2 cellular contexts compared by ENCODE assay signal in the genomic region with DNA sequence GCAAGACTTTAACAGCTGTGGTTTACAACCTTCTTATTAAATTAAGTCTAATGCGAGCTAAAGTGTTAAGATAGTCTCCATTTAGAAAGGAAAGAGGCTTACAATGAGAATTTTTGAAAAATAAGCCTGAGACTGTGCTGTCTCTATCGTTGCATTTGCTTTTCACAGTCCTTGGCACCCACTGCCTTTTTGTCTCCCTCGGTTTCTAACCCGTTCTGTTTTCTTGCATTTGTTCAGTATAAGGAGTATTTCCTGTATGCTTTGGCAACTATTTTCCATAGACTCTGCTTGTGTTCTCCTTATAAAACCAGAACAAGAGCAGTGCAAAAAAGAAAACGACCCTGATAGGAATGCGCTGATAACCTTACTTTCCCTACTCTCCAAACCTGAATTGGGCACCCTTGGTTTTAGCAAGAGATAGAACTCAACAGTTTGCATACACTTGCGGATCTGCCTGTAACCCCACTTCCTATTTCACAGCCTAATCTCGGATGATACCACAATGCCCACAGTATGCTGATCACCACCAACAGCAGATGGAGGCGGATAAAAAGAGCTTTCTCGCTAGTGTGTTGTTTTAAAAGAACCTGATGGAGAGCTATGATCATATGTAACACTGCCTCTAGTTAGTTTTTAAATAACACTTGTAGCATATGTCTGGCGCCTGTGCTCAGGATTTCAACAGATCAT.
TF ChIP-seq lines count a peak whose summit lies in the region.

No MANE protein-coding gene starts in this region.

TF ChIP-seq in SK-N-SH, 30 proteins besides CTCF, POLR2A, EP300 and RAD21 (continued from another document):
- TF ChIP-seq CHD2 (IDR thresholded peaks at IDR 0.05; ENCODE audit: low read length, partially characterized antibody) (no peak), EZH2phosphoT487 (IDR thresholded peaks at IDR 0.05; ENCODE audit: borderline replicate concordance, low read depth) (no peak), FOXJ3 (CRISPR knock-in tag; IDR thresholded peaks at IDR 0.05) (no peak), JUND (IDR thresholded peaks at IDR 0.05) (no peak), FOXM1 (IDR thresholded peaks at IDR 0.05; ENCODE audit: low read depth) (no peak), FOSL2 (IDR thresholded peaks at IDR 0.05; ENCODE audit: borderline replicate concordance, low read depth) (no peak), REST (IDR thresholded peaks at IDR 0.05; ENCODE audit: low read depth, low read length) (no peak), YY1 (IDR thresholded peaks at IDR 0.05; ENCODE audit: low read depth) (no peak), SIN3A (IDR thresholded peaks at IDR 0.05; ENCODE audit: borderline replicate concordance, low read depth, low read length) (no peak)
- TF ChIP-seq, protein P1, sequence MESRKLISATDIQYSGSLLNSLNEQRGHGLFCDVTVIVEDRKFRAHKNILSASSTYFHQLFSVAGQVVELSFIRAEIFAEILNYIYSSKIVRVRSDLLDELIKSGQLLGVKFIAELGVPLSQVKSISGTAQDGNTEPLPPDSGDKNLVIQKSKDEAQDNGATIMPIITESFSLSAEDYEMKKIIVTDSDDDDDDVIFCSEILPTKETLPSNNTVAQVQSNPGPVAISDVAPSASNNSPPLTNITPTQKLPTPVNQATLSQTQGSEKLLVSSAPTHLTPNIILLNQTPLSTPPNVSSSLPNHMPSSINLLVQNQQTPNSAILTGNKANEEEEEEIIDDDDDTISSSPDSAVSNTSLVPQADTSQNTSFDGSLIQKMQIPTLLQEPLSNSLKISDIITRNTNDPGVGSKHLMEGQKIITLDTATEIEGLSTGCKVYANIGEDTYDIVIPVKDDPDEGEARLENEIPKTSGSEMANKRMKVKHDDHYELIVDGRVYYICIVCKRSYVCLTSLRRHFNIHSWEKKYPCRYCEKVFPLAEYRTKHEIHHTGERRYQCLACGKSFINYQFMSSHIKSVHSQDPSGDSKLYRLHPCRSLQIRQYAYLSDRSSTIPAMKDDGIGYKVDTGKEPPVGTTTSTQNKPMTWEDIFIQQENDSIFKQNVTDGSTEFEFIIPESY (IDR thresholded peaks at IDR 0.05; ENCODE audit: borderline replicate concordance, low read depth), result no peak
TF ChIP-seq in SK-N-SH: peak in this region for 0.

TF ChIP-seq in SK-N-SH treated with all-trans-retinoic acid at 6 μM for 48 hours, 23 proteins besides CTCF, POLR2A, EP300 and RAD21 (continued from another document):
- TF ChIP-seq SNAI2 (CRISPR knock-in tag; IDR thresholded peaks at IDR 0.05) (no peak), GLIS3 (CRISPR knock-in tag; IDR thresholded peaks at IDR 0.05) (no peak), ESRRG (CRISPR knock-in tag; IDR thresholded peaks at IDR 0.05) (no peak), TCF4 (CRISPR knock-in tag; IDR thresholded peaks at IDR 0.05; ENCODE audit: borderline replicate concordance) (no peak), CSDC2 (CRISPR knock-in tag; IDR thresholded peaks at IDR 0.05) (no peak), ZNF8 (CRISPR knock-in tag; IDR thresholded peaks at IDR 0.05) (no peak), PATZ1 (CRISPR knock-in tag; IDR thresholded peaks at IDR 0.05; ENCODE audit: borderline replicate concordance) (no peak), POU6F1 (CRISPR knock-in tag; IDR thresholded peaks at IDR 0.05; ENCODE audit: borderline replicate concordance, low read depth) (no peak), ZNF70 (CRISPR knock-in tag; IDR thresholded peaks at IDR 0.05) (no peak), TOX (CRISPR knock-in tag; IDR thresholded peaks at IDR 0.05; ENCODE audit: borderline replicate concordance) (no peak), ZFP3 (CRISPR knock-in tag; IDR thresholded peaks at IDR 0.05) (no peak), ZNF565 (CRISPR knock-in tag; conservative IDR thresholded peaks at IDR 0.05; ENCODE audit: low read depth) (no peak), ZC3H10 (CRISPR knock-in tag; IDR thresholded peaks at IDR 0.05) (no peak)
